In the genomic region with DNA sequence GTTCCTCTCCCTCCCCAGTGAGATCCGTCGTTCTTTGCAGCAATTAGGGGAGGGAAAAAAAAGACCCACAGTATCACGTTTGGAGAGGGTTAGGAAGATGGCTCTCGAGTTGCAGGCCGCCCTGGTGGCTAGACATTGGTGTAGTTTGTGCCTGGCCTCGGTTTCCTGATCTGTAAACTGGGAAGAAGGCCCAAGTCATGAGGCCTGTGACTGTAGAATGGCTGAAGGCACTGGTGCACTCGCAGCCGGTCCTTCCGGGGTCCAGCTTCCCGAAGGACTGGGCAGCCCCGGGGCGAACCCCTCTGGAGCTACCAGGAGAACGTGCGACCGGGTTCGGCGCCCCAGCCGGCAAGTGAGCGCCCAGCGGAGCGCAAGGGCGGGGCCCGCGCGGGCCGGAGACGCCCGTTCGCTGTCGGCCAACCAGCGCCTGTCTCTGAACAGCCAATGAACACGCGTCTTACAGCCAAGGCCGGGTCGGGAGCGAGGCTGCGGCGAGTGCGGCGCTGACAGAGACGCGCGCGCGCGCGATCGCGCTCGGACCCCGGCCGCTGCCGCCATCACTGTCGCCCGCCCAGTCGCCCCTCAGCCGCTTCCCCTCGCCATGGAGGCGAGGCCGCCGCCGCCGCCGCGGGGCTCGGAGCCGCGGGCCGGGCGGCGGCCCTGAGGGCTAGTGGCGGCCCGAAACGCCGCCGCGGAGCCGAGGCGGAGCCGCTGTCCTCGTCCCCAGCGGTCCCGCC, we compare ENCODE assay signal across 8 cellular contexts. TPM values are rescaled to one million over a fixed set of nuclear protein-coding genes. Genes with fewer than 3 reads are reported as not detected.
DNase-seq lines count a peak whose midpoint lies in the region; ATAC-seq, FAIRE-seq and TF ChIP-seq lines count a peak whose summit lies in the region.

A gene with protein sequence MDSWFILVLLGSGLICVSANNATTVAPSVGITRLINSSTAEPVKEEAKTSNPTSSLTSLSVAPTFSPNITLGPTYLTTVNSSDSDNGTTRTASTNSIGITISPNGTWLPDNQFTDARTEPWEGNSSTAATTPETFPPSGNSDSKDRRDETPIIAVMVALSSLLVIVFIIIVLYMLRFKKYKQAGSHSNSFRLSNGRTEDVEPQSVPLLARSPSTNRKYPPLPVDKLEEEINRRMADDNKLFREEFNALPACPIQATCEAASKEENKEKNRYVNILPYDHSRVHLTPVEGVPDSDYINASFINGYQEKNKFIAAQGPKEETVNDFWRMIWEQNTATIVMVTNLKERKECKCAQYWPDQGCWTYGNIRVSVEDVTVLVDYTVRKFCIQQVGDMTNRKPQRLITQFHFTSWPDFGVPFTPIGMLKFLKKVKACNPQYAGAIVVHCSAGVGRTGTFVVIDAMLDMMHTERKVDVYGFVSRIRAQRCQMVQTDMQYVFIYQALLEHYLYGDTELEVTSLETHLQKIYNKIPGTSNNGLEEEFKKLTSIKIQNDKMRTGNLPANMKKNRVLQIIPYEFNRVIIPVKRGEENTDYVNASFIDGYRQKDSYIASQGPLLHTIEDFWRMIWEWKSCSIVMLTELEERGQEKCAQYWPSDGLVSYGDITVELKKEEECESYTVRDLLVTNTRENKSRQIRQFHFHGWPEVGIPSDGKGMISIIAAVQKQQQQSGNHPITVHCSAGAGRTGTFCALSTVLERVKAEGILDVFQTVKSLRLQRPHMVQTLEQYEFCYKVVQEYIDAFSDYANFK (plus strand): TSS at position 472 of the 737 bp plus-strand sequence. CDS start 90,797 bp downstream, outside the sequence.

- peaks cover 32% of the 10 kb centered on the region for H4K20me1 ChIP-seq in astrocyte (ENCODE audit: insufficient read depth, low read length)

- intact Hi-C loops in aorta (cut with DNase I) = loop anchor here in 1 of 2 donors (10.0 kb wide), 1 partner anchor 172 kb away; the partner anchor contains the start of genes GNRH2 and MRPS26

- H3K79me2 ChIP-seq in astrocyte (ENCODE audit: insufficient read depth, low read length) = peaks cover 43% of the 10 kb centered on the region

- no peaks in the 10 kb centered on the region for H3K9me3 ChIP-seq in astrocyte (ENCODE audit: insufficient read depth, low read depth, low read length)
- no peaks in the 10 kb centered on the region for H3K9me3 ChIP-seq in aorta (ENCODE audit: control insufficient read depth, low read length)

- H3K27me3 ChIP-seq in astrocyte (ENCODE audit: insufficient read depth, low read length) = no peaks in the 10 kb centered on the region
- H3K27me3 ChIP-seq in aorta (ENCODE audit: control insufficient read depth in 1 of 2, insufficient read depth in 2 of 2, low read length in 1 of 2) = no peaks in the 10 kb centered on the region

- H3K4me1 ChIP-seq in astrocyte (ENCODE audit: insufficient read depth, low read length) = peaks cover 29% of the 10 kb centered on the region
- H3K4me1 ChIP-seq in aorta (ENCODE audit: control insufficient read depth in 1 of 2, insufficient read depth in 2 of 2, low read length in 2 of 2) = no peaks in the 10 kb centered on the region

- TF ChIP-seq CTCF in astrocyte (IDR thresholded peaks at IDR 0.05; ENCODE audit: insufficient read depth, low read depth, low read length) = no peak

- 0 to 1% methylated on average over 38 to 83 of the region's 83 CpGs for WGBS in aorta, 2 donors

- H3K27me3 Mint-ChIP-seq in astrocyte (ENCODE audit: low read depth, unreplicated experiment) = no peaks in the 10 kb centered on the region

- H3K4me3 ChIP-seq in astrocyte (ENCODE audit: insufficient read depth, low read depth, low read length) = peak within 1 kb of the TSS; percentile 91
- H3K4me3 ChIP-seq in aorta (ENCODE audit: low read length in 2 of 2) = peak within 1 kb of the TSS; percentile 78 to 99

- H2AFZ ChIP-seq in astrocyte (ENCODE audit: low read depth, low read length) = peak within 1 kb of the TSS; percentile 89

- H3K9me3 Mint-ChIP-seq in astrocyte (ENCODE audit: unreplicated experiment) = no peaks in the 10 kb centered on the region

- H3K9ac ChIP-seq in astrocyte (ENCODE audit: low read length) = peak within 1 kb of the TSS; percentile 88

- H3K36me3 Mint-ChIP-seq in astrocyte (ENCODE audit: low read depth, unreplicated experiment) = no peaks in the 10 kb centered on the region

- H3K4me1 Mint-ChIP-seq in astrocyte (ENCODE audit: low read depth, unreplicated experiment) = peaks cover 21% of the 10 kb centered on the region

- DNase-seq in GM18507 (ENCODE audit: extremely low spot score, insufficient read length, low read depth) (peak; percentile 91), NCI-H1930 (lab: John Stamatoyannopoulos, UW) (peak; percentile 82 to 91), T-helper 22 cell (ENCODE audit: low read depth) (peak; percentile 83), astrocyte (ENCODE audit: low read depth) (peak; percentile 80), hepatic stellate cell (ENCODE audit: low spot score) (peak; percentile 96), renal cortical epithelial cell (ENCODE audit: low read depth) (peak; percentile 69), aorta (peak; percentile 96 to 98)

- H3K27ac ChIP-seq in astrocyte (ENCODE audit: low read depth, low read length) (peak within 1 kb of the TSS; percentile 70), aorta (ENCODE audit: low read depth in 1 of 2, low read length in 2 of 2) (no peak within 1 kb of the TSS)

- ATAC-seq in HG02970 (IDR thresholded peaks at IDR 0.05; ENCODE audit: low FRiP score, unreplicated experiment) = peak; percentile 89
- peak; percentile 96 for ATAC-seq in aorta (ENCODE audit: low FRiP score)

- no peaks in the 10 kb centered on the region for H3K36me3 ChIP-seq in astrocyte (ENCODE audit: insufficient read depth, low read length)
- H3K36me3 ChIP-seq in aorta (ENCODE audit: control insufficient read depth in 1 of 2, insufficient read depth in 2 of 2, low read length in 1 of 2) = no peaks in the 10 kb centered on the region

- peak within 1 kb of the TSS; percentile 94 for H3K4me3 Mint-ChIP-seq in astrocyte (ENCODE audit: unreplicated experiment)

- H3K4me2 ChIP-seq in astrocyte (ENCODE audit: low read length) = peak within 1 kb of the TSS; percentile 90

- H3K27ac Mint-ChIP-seq in astrocyte (ENCODE audit: unreplicated experiment) = peak within 1 kb of the TSS; percentile 75

- FAIRE-seq in GM18507 (lab: Jason Lieb, UNC) (peak; percentile 83), astrocyte (lab: Jason Lieb, UNC) (no peak)

RNA-seq across cellular contexts. Expression of the gene that starts here (rescaled TPM):
- total RNA-seq in astrocyte (50.1 and 54.5 TPM in 2 replicates), renal cortical epithelial cell (31.3 and 50.6 TPM in 2 replicates), aorta (10 to 100 TPM; 60.2 to 69.7 TPM)
- 10 to 100 TPM; 15.9 to 38.7 TPM for polyA plus RNA-seq in aorta
